Comparison of ENCODE assay signal across 29 cellular contexts in the genomic region with DNA sequence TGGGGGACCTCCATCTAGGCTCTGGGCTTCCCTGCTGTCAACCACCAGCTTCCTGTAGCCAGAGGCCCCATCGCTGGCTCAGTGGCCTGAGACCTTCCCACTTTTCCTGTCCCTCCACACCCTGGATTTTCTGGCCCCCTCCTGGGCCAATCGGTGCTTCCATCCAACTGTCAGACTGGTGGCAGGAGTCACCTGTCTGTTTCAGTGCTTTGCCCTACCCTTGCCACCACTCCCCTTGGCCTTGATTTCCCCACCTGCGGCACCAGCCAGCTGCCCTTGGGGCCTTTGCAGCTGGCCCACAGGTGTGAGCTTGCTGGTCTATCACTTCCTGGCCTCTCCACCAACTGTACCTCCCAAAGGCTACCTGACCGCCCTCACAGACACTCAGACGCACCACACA. TPM values are rescaled to one million over a fixed set of nuclear protein-coding genes. Genes with fewer than 3 reads are reported as not detected.
DNase-seq lines count a peak whose midpoint lies in the region; ATAC-seq and TF ChIP-seq lines count a peak whose summit lies in the region.
"Had no signal": no experiment of that assay in that cellular context is flagged by ENCODE, and none has a peak within 500 bp of the region (broad histone marks: within the 10 kb centered on the region; RNA-seq: fewer than 3 reads in every experiment).

No MANE protein-coding gene starts in this region.

- H3K36me3 Mint-ChIP-seq in activated naive CD4-positive, alpha-beta T cell treated with anti-CD3 and anti-CD28 coated beads, Interleukin-2, amount 50 U/mL, for 24 hours, result peaks cover 5% of the 10 kb centered on the region
- H3K36me3 Mint-ChIP-seq in activated naive CD4-positive, alpha-beta T cell treated with anti-CD3 and anti-CD28 coated beads for 36 hours (ENCODE audit: low read depth), result no peaks in the 10 kb centered on the region
- peaks cover 52% of the 10 kb centered on the region for H3K36me3 Mint-ChIP-seq in endodermal cell (ENCODE audit: low read depth)

- H3K79me2 ChIP-seq in osteoblast (ENCODE audit: insufficient read depth, low read length), result no peaks in the 10 kb centered on the region

- H3K9me3 Mint-ChIP-seq in activated naive CD4-positive, alpha-beta T cell treated with anti-CD3 and anti-CD28 coated beads, Interleukin-2, amount 50 U/mL, for 24 hours, result peaks cover 7% of the 10 kb centered on the region
- peaks cover 1% of the 10 kb centered on the region for H3K9me3 Mint-ChIP-seq in activated naive CD4-positive, alpha-beta T cell treated with anti-CD3 and anti-CD28 coated beads for 36 hours
- peaks cover 3% of the 10 kb centered on the region for H3K9me3 Mint-ChIP-seq in endodermal cell

- intact Hi-C loops in activated naive CD4-positive, alpha-beta T cell treated with anti-CD3 and anti-CD28 coated beads for 36 hours (cut with micrococcal nuclease), result no loop called here

- peaks cover 8% of the 10 kb centered on the region for H3K4me1 Mint-ChIP-seq in activated naive CD4-positive, alpha-beta T cell treated with anti-CD3 and anti-CD28 coated beads, Interleukin-2, amount 50 U/mL, for 24 hours
- H3K4me1 Mint-ChIP-seq in activated naive CD4-positive, alpha-beta T cell treated with anti-CD3 and anti-CD28 coated beads for 36 hours (ENCODE audit: low read depth), result peaks cover 5% of the 10 kb centered on the region
- peaks cover 2% of the 10 kb centered on the region for H3K4me1 Mint-ChIP-seq in endodermal cell

- CTCF ChIA-PET in activated naive CD4-positive, alpha-beta T cell treated with anti-CD3 and anti-CD28 coated beads for 36 hours (lab: Charles Lee), result no interaction called here

- H3K4me3 Mint-ChIP-seq in activated naive CD4-positive, alpha-beta T cell treated with anti-CD3 and anti-CD28 coated beads, Interleukin-2, amount 50 U/mL, for 24 hours, result peak overlapping the region; percentile 42
- no peak overlapping the region for H3K4me3 Mint-ChIP-seq in activated naive CD4-positive, alpha-beta T cell treated with anti-CD3 and anti-CD28 coated beads for 36 hours
- no peak overlapping the region for H3K4me3 Mint-ChIP-seq in endodermal cell
- H3K4me3 Mint-ChIP-seq: CD4-positive, alpha-beta memory T cell had no signal

- no peak overlapping the region for H2AFZ ChIP-seq in osteoblast (ENCODE audit: low read length)

- H3K4me3 ChIP-seq in endodermal cell (ENCODE audit: low read length) (no peak overlapping the region), osteoblast (ENCODE audit: insufficient read depth, low read length) (no peak overlapping the region)
- H3K4me3 ChIP-seq: BLaER1, GM12878 had no signal

- H3K27me3 Mint-ChIP-seq in activated naive CD4-positive, alpha-beta T cell treated with anti-CD3 and anti-CD28 coated beads, Interleukin-2, amount 50 U/mL, for 24 hours, result peaks cover 41% of the 10 kb centered on the region
- H3K27me3 Mint-ChIP-seq in activated naive CD4-positive, alpha-beta T cell treated with anti-CD3 and anti-CD28 coated beads for 36 hours (ENCODE audit: low read depth), result peaks cover 50% of the 10 kb centered on the region
- no peaks in the 10 kb centered on the region for H3K27me3 Mint-ChIP-seq in endodermal cell (ENCODE audit: insufficient read depth)

- no peak overlapping the region for H3K4me2 ChIP-seq in osteoblast (ENCODE audit: insufficient read depth, low read length)
- H3K4me2 ChIP-seq: BLaER1 had no signal

- no peak for DNase-seq in activated naive CD4-positive, alpha-beta T cell treated with anti-CD3 and anti-CD28 coated beads for 36 hours
- peak; percentile 42 for DNase-seq in endodermal cell
- DNase-seq in osteoblast (ENCODE audit: insufficient read length, low spot score, missing footprints), result peak; percentile 21
- no peak for DNase-seq in NCI-H748 (lab: John Stamatoyannopoulos, UW; ENCODE audit: unreplicated experiment)
- no peak for DNase-seq in stimulated activated CD8-positive, alpha-beta memory T cell treated with anti-CD3 and anti-CD28 coated beads, Interleukin-4, amount 100 ng/mL, for 48 hours
- DNase-seq: 8988T; ACHN; BE2C; C1 segment of cervical spinal cord; CD4-positive, alpha-beta memory T cell; CD4-positive, CD25-positive, alpha-beta regulatory T cell; CD8-positive, alpha-beta memory T cell; COR-L47; DMS 273 treated with DMSO at 0.1 percent for 48 hours; DMS153; DMS53; DMS79; DND-41; EL; GDM1 had no signal

- H3K4me1 ChIP-seq in endodermal cell (ENCODE audit: control insufficient read depth, insufficient read depth, low read length) (no peaks in the 10 kb centered on the region), osteoblast (ENCODE audit: insufficient read depth, low read length) (no peaks in the 10 kb centered on the region)
- H3K4me1 ChIP-seq: BE2C, BLaER1 had no signal

- H3K36me3 ChIP-seq in endodermal cell (ENCODE audit: control insufficient read depth, insufficient read depth, low read length), result peaks cover 21% of the 10 kb centered on the region
- no peaks in the 10 kb centered on the region for H3K36me3 ChIP-seq in osteoblast (ENCODE audit: insufficient read depth, low read length)
- H3K36me3 ChIP-seq: BE2C had no signal

- TF ChIP-seq CTCF in endodermal cell (conservative IDR thresholded peaks at IDR 0.05) (no peak), osteoblast (IDR thresholded peaks at IDR 0.05; ENCODE audit: extremely low read depth, low read depth, low read length) (no peak)

- H3K27ac Mint-ChIP-seq in activated naive CD4-positive, alpha-beta T cell treated with anti-CD3 and anti-CD28 coated beads, Interleukin-2, amount 50 U/mL, for 24 hours, result no peak overlapping the region
- no peak overlapping the region for H3K27ac Mint-ChIP-seq in activated naive CD4-positive, alpha-beta T cell treated with anti-CD3 and anti-CD28 coated beads for 36 hours
- H3K27ac Mint-ChIP-seq in endodermal cell, result no peak overlapping the region
- H3K27ac Mint-ChIP-seq: CD4-positive, alpha-beta memory T cell; CD4-positive, CD25-positive, alpha-beta regulatory T cell; CD8-positive, alpha-beta memory T cell had no signal

- no peak for ATAC-seq in HG03039 (IDR thresholded peaks at IDR 0.05; ENCODE audit: unreplicated experiment)
- ATAC-seq: GM12878 had no signal

- H3K9me3 ChIP-seq in endodermal cell (ENCODE audit: control insufficient read depth, low read length), result no peaks in the 10 kb centered on the region
- no peaks in the 10 kb centered on the region for H3K9me3 ChIP-seq in osteoblast (ENCODE audit: low read depth, low read length)
- H3K9me3 ChIP-seq: BE2C had no signal

- H4K20me1 ChIP-seq in osteoblast (ENCODE audit: insufficient read depth, low read length), result no peaks in the 10 kb centered on the region
- H4K20me1 ChIP-seq: BLaER1 had no signal

- 93 to 100% methylated on average over 1 to 5 of the region's 5 CpGs for WGBS in endodermal cell (ENCODE audit: insufficient coverage in 1 of 2, insufficient read length in 1 of 2), 2 experiments

- H3K27me3 ChIP-seq in endodermal cell (ENCODE audit: control insufficient read depth, insufficient read depth, low read length, poor library complexity, severe bottlenecking), result no peaks in the 10 kb centered on the region
- H3K27me3 ChIP-seq in osteoblast (ENCODE audit: insufficient read depth, low read length), result peaks cover 4% of the 10 kb centered on the region
- H3K27me3 ChIP-seq: BE2C had no signal

- no peak overlapping the region for H3K9ac ChIP-seq in endodermal cell (ENCODE audit: extremely low read depth, low read length, poor library complexity, severe bottlenecking)
- H3K9ac ChIP-seq: BLaER1 had no signal

- H3K27ac ChIP-seq in endodermal cell (ENCODE audit: low read depth, low read length) (no peak overlapping the region), osteoblast (ENCODE audit: low read depth, low read length) (no peak overlapping the region)
- H3K27ac ChIP-seq: BLaER1 had no signal

RNA-seq across cellular contexts. Expression of gene VSIG10L, which starts 12.5 kb away (rescaled TPM):
- 1 to 10 TPM; 1.4 to 1.5 TPM for total RNA-seq in activated naive CD4-positive, alpha-beta T cell treated with anti-CD3 and anti-CD28 coated beads for 36 hours
- total RNA-seq in endodermal cell (10 to 100 TPM in 1 of 2 donors, 1 to 10 TPM in 1; 6.4 to 11.5 TPM), osteoblast (0.72 and 0.88 TPM in 2 replicates)
- 7.5 TPM for polyA plus RNA-seq in endodermal cell (2013, experiment 1 of 2)
- polyA plus RNA-seq in endodermal cell (2013, experiment 2 of 2), result 7.0 TPM

RNA-seq across cellular contexts. Expression of gene IGLON5, which starts 18.0 kb away (rescaled TPM):
- total RNA-seq in activated naive CD4-positive, alpha-beta T cell treated with anti-CD3 and anti-CD28 coated beads for 36 hours, result not detected
- 10 to 100 TPM; 42.7 to 49.4 TPM for total RNA-seq in endodermal cell
- polyA plus RNA-seq in endodermal cell (2013, experiment 1 of 2), result 66.0 TPM
- polyA plus RNA-seq in endodermal cell (2013, experiment 2 of 2), result 57.1 TPM
- total RNA-seq in osteoblast, result not detected in 2 replicates
- total RNA-seq: CD4-positive, alpha-beta memory T cell; CD4-positive, CD25-positive, alpha-beta regulatory T cell; Daoy; G401; GM12878 had no signal
- polyA plus RNA-seq: AG04450; CD14-positive monocyte; CD4-positive, alpha-beta memory T cell; CD4-positive, CD25-positive, alpha-beta regulatory T cell; CD8-positive, alpha-beta memory T cell; GM12878 had no signal

RNA-seq across cellular contexts. Expression of gene ETFB, which starts 36.8 kb away (rescaled TPM):
- total RNA-seq in activated naive CD4-positive, alpha-beta T cell treated with anti-CD3 and anti-CD28 coated beads for 36 hours, result 100 to 1,000 TPM; 118 to 128 TPM
- total RNA-seq in endodermal cell (10 to 100 TPM; 54.3 to 77.3 TPM), osteoblast (68.4 and 84.3 TPM in 2 replicates)
- polyA plus RNA-seq in endodermal cell (2013, experiment 1 of 2), result 65.3 TPM
- 60.7 TPM for polyA plus RNA-seq in endodermal cell (2013, experiment 2 of 2)

RNA-seq across cellular contexts. Expression of gene CLDND2, which starts 39.4 kb away (rescaled TPM):
- total RNA-seq in activated naive CD4-positive, alpha-beta T cell treated with anti-CD3 and anti-CD28 coated beads for 36 hours, result under 1 TPM; 0.72 TPM
- total RNA-seq in endodermal cell, result 1 to 10 TPM; 1.3 to 2.5 TPM
- polyA plus RNA-seq in endodermal cell (2013, experiment 1 of 2), result 3.7 TPM
- polyA plus RNA-seq in endodermal cell (2013, experiment 2 of 2), result 2.4 TPM
- total RNA-seq in osteoblast, result not detected in 2 replicates
- total RNA-seq: A673; CD4-positive, CD25-positive, alpha-beta regulatory T cell; Daoy; G401 had no signal
- polyA plus RNA-seq: AG04450; CD14-positive monocyte; CD4-positive, alpha-beta memory T cell had no signal

RNA-seq across cellular contexts. Expression of gene NKG7, which starts 43.0 kb away (rescaled TPM):
- 10 to 100 TPM; 16.3 to 17.5 TPM for total RNA-seq in activated naive CD4-positive, alpha-beta T cell treated with anti-CD3 and anti-CD28 coated beads for 36 hours
- total RNA-seq in endodermal cell (not detected), osteoblast (not detected in 2 replicates)
- not detected for polyA plus RNA-seq in endodermal cell (2013, experiment 1 of 2)
- not detected for polyA plus RNA-seq in endodermal cell (2013, experiment 2 of 2)
- total RNA-seq: A673, Daoy, G401 had no signal
- polyA plus RNA-seq: AG04450 had no signal

Comparison
In these comparisons a context has a peak if more than half of its experiments do, and no peak if none do; other contexts are left out.
1. DNase-seq: peak in endodermal cell (single experiment) and osteoblast (single experiment); none in activated naive CD4-positive, alpha-beta T cell treated with anti-CD3 and anti-CD28 coated beads for 36 hours (single experiment), NCI-H748 (single experiment) and stimulated activated CD8-positive, alpha-beta memory T cell treated with anti-CD3 and anti-CD28 coated beads, Interleukin-4, amount 100 ng/mL, for 48 hours (single experiment).
2. RNA of gene IGLON5, which starts 18.0 kb away (total RNA-seq): 42.7 to 49.4 TPM in endodermal cell; not detected in activated naive CD4-positive, alpha-beta T cell treated with anti-CD3 and anti-CD28 coated beads for 36 hours and not detected in osteoblast; every median in the first group is over 10 times any median in the second.